ENCODE assay signal across 5 cellular contexts in genomic region chr4:99729186-99729585, GRCh38.
"Had no signal": no experiment of that assay in that cellular context is flagged by ENCODE, and none has a peak within 500 bp of the region (broad histone marks: within the 10 kb centered on the region; RNA-seq: fewer than 3 reads in every experiment).

No MANE protein-coding gene starts in this region.

- H3K4me1 Mint-ChIP-seq: IgD-negative memory B cell had no signal

- H3K27ac ChIP-seq: HL-60 had no signal

- H3K27ac Mint-ChIP-seq: IgD-negative memory B cell had no signal

- H3K4me3 ChIP-seq: K562 had no signal

- DNase-seq: IMR-90, KBM-7 had no signal

- H3K4me3 Mint-ChIP-seq: IgD-negative memory B cell had no signal
